1 cellular context compared by ENCODE assay signal in genomic region chr10:62554632-62555199, GRCh38.
TF ChIP-seq lines count a peak whose summit lies in the region.

No MANE protein-coding gene starts in this region.

TF ChIP-seq in K562, 482 proteins besides CTCF, POLR2A, EP300 and RAD21 (continued from another document):
- TF ChIP-seq ZNF449 (CRISPR knock-in tag; IDR thresholded peaks at IDR 0.05) (no peak), ZNF121 (CRISPR knock-in tag; conservative IDR thresholded peaks at IDR 0.05) (no peak), BCL6 (CRISPR knock-in tag; IDR thresholded peaks at IDR 0.05) (no peak), PBX2 (CRISPR knock-in tag; IDR thresholded peaks at IDR 0.05; ENCODE audit: low read depth) (no peak), PBX2 (tag; conservative IDR thresholded peaks at IDR 0.05; ENCODE audit: low read depth) (peak; percentile 64), FUS (optimal IDR thresholded peaks at IDR 0.05; ENCODE audit: low read depth, low read length) (no peak)
